Comparison of ENCODE assay signal across 8 cellular contexts in genomic region chr3:12175844-12176453, GRCh38. TPM values are rescaled to one million over a fixed set of nuclear protein-coding genes. Genes with fewer than 3 reads are reported as not detected.
A peak's percentile ranks its signal among the peaks of the same experiment; 100 is the strongest.
DNase-seq lines count a peak whose midpoint lies in the region; ATAC-seq and TF ChIP-seq lines count a peak whose summit lies in the region.

No MANE protein-coding gene starts in this region.

- in situ Hi-C loops in Caki2 (cut with HindIII; ENCODE audit: low pct_unique_long_range_greater_than_20kb, low sequenced_read_pairs) = no loop called here

- H3K27me3 Mint-ChIP-seq in progenitor cell of endocrine pancreas = no peaks in the 10 kb centered on the region

- TF ChIP-seq CTCF in progenitor cell of endocrine pancreas (IDR thresholded peaks at IDR 0.05; ENCODE audit: unreplicated experiment) = peak; percentile 88

- ATAC-seq in GM19351 (IDR thresholded peaks at IDR 0.05; ENCODE audit: unreplicated experiment) (peak; percentile 85), Right ventricle myocardium inferior (peak; percentile 79)

- intact Hi-C loops in Right ventricle myocardium inferior (cut with DNase I) = loop anchor here (1.0 to 2.0 kb wide), 3 partner anchors 37 to 303 kb away; no protein-coding TSS in a partner anchor

- peaks cover 6% of the 10 kb centered on the region for H3K36me3 Mint-ChIP-seq in progenitor cell of endocrine pancreas (ENCODE audit: insufficient read depth)

- DNase-seq in Caki2 (ENCODE audit: low read depth) (peak; percentile 30), HuH-7.5 (ENCODE audit: low spot score) (peak; percentile 77), Right ventricle myocardium inferior (ENCODE audit: missing footprints) (peak; percentile 78), progenitor cell of endocrine pancreas (ENCODE audit: low spot score, unreplicated experiment) (peak; percentile 55), NCI-H187 (lab: John Stamatoyannopoulos, UW) (no peak), mesenteric fat pad (ENCODE audit: low spot score) (no peak)
- DNase-seq in activated T-cell treated with anti-CD3 and anti-CD28 coated beads, Interleukin-2, amount 50 U/mL, for 1 hour = peak; percentile 20

- H3K4me3 Mint-ChIP-seq in progenitor cell of endocrine pancreas (ENCODE audit: low read depth) = no peak overlapping the region

- no peak overlapping the region for H3K27ac Mint-ChIP-seq in progenitor cell of endocrine pancreas

- peaks cover 13% of the 10 kb centered on the region for H3K9me3 Mint-ChIP-seq in progenitor cell of endocrine pancreas (ENCODE audit: low read depth)

- H3K4me1 Mint-ChIP-seq in progenitor cell of endocrine pancreas (ENCODE audit: low read depth) = no peaks in the 10 kb centered on the region

RNA-seq across cellular contexts. Expression of gene TIMP4, which starts 17.2 kb away (rescaled TPM):
- total RNA-seq in Caki2 (2014; rRNA removed; shearing (Covaris generic); ENCODE audit: low replicate concordance) = 9.8 and 10.5 TPM in 2 replicates
- total RNA-seq in Right ventricle myocardium inferior (23.8 TPM), progenitor cell of endocrine pancreas (not detected in 2 replicates), mesenteric fat pad (280 TPM)

Comparison
In these comparisons a context has a peak if more than half of its experiments do, and no peak if none do; other contexts are left out.
1. DNase-seq: peak in Caki2 (single experiment), HuH-7.5 (single experiment), activated T-cell treated with anti-CD3 and anti-CD28 coated beads, Interleukin-2, amount 50 U/mL, for 1 hour (single experiment), Right ventricle myocardium inferior (single experiment) and progenitor cell of endocrine pancreas (single experiment); none in NCI-H187 (0 of 2) and mesenteric fat pad (single experiment).
2. RNA of gene TIMP4, which starts 17.2 kb away (total RNA-seq): 280 TPM in mesenteric fat pad (single experiment); 23.8 TPM in Right ventricle myocardium inferior (single experiment), 9.8 to 10.5 TPM in Caki2 and not detected in progenitor cell of endocrine pancreas; every median in the first group is over 10 times any median in the second.